ENCODE assay signal across 8 cellular contexts in genomic region chr16:55917373-55917919, GRCh38. TPM values are rescaled to one million over a fixed set of nuclear protein-coding genes. Genes with fewer than 3 reads are reported as not detected.
"Had no signal": no experiment of that assay in that cellular context is flagged by ENCODE, and none has a peak within 500 bp of the region (broad histone marks: within the 10 kb centered on the region; RNA-seq: fewer than 3 reads in every experiment).

No MANE protein-coding gene starts in this region.

- H3K4me2 ChIP-seq: GM23338, KMS-11 had no signal

- H3K27ac ChIP-seq: KMS-11 had no signal

- H3K9ac ChIP-seq: KMS-11 had no signal

- H3K9me3 Mint-ChIP-seq: GM23338, H9 had no signal

- H3K4me3 ChIP-seq: GM23338, K562 had no signal

- H2AFZ ChIP-seq: GM23338 had no signal

- H3K4me3 Mint-ChIP-seq: GM23338, H9 had no signal

- H3K27ac Mint-ChIP-seq: GM23338, H9 had no signal

- ATAC-seq: GM23338, K562 had no signal

- DNase-seq: H9, HCEC 1CT, IMR-90 had no signal

RNA-seq across cellular contexts. Expression of gene CES5A, which starts 42.3 kb away (rescaled TPM):
- total RNA-seq: GM23338, H1, H9, HT-29, IMR-90 had no signal
- polyA plus RNA-seq: GM23338, H1, IMR-90 had no signal
